Comparison of ENCODE assay signal across 12 cellular contexts in genomic region chr7:102978280-102978679, GRCh38.
DNase-seq lines count a peak whose midpoint lies in the region; ATAC-seq and TF ChIP-seq lines count a peak whose summit lies in the region.
"Had no signal": no experiment of that assay in that cellular context is flagged by ENCODE, and none has a peak within 500 bp of the region (broad histone marks: within the 10 kb centered on the region; RNA-seq: fewer than 3 reads in every experiment).

No MANE protein-coding gene starts in this region.

- DNase-seq in HT-29 (ENCODE audit: low spot score) = peak; percentile 61
- peak; percentile 18 for DNase-seq in amniotic stem cell (lab: John Stamatoyannopoulos, UW)
- peak; percentile 68 to 79 (median 69) for DNase-seq in right cardiac atrium
- DNase-seq in central memory CD4-positive, alpha-beta T cell = no peak
- no peak for DNase-seq in tibial nerve (ENCODE audit: low spot score in 2 of 2)
- no peak for DNase-seq in midbrain (lab: John Stamatoyannopoulos, UW)
- DNase-seq in NK-92 (lab: John Stamatoyannopoulos, UW; ENCODE audit: unreplicated experiment) = no peak
- DNase-seq: activated CD8-positive, alpha-beta T cell treated with anti-CD3 and anti-CD28 coated beads, Interleukin-2, amount 10 ng/mL, durations not matched to agents 7 days and 5 days; NCI-H187 treated with DMSO at 0.1 percent for 48 hours; nephron progenitor cell had no signal

- no peak for TF ChIP-seq POLR2A in tibial nerve (IDR thresholded peaks at IDR 0.05)

- H3K36me3 ChIP-seq in ACC112 (ENCODE audit: insufficient read depth, low read length) = no peaks in the 10 kb centered on the region
- H3K36me3 ChIP-seq in tibial nerve = no peaks in the 10 kb centered on the region
- H3K36me3 ChIP-seq: BLaER1 treated with 17β-estradiol and CSF1 and Interleukin-3, amounts not matched to agents 10 nM and 100 nM had no signal

- no peaks in the 10 kb centered on the region for H3K79me2 ChIP-seq in ACC112 (ENCODE audit: control insufficient read depth, insufficient read depth, low read length, unreplicated experiment)

- no peak for TF ChIP-seq EP300 in tibial nerve (IDR thresholded peaks at IDR 0.05)

- H3K9me3 ChIP-seq in right cardiac atrium (ENCODE audit: control insufficient read depth, low read length) = no peaks in the 10 kb centered on the region
- peaks cover 0 to 19% (median 0%) of the 10 kb centered on the region in 4 donors for H3K9me3 ChIP-seq in tibial nerve

- intact Hi-C loops in right cardiac atrium (cut with DNase I) = no loop called here

- no peaks in the 10 kb centered on the region for H3K27me3 ChIP-seq in ACC112 (ENCODE audit: insufficient read depth, low read length)
- H3K27me3 ChIP-seq in right cardiac atrium (ENCODE audit: control insufficient read depth, insufficient read depth) = no peaks in the 10 kb centered on the region
- no peaks in the 10 kb centered on the region for H3K27me3 ChIP-seq in tibial nerve
- H3K27me3 ChIP-seq: BLaER1 treated with 17β-estradiol and CSF1 and Interleukin-3, amounts not matched to agents 10 nM and 100 nM had no signal

- H3K4me3 ChIP-seq in ACC112 (ENCODE audit: low read depth, low read length) (no peak overlapping the region), right cardiac atrium (ENCODE audit: low read length) (no peak overlapping the region), tibial nerve (no peak overlapping the region)
- H3K4me3 ChIP-seq: BLaER1 treated with 17β-estradiol and CSF1 and Interleukin-3, amounts not matched to agents 10 nM and 100 nM had no signal

- H2AFZ ChIP-seq in ACC112 (ENCODE audit: low read length, unreplicated experiment) = no peak overlapping the region

- 71% methylated on average over 6 of the region's 6 CpGs for WGBS in right cardiac atrium
- WGBS in tibial nerve, 2 donors = 73 to 83% methylated on average over 6 of the region's 6 CpGs

- no peak for TF ChIP-seq CTCF in tibial nerve (IDR thresholded peaks at IDR 0.05)

- peaks cover 4% of the 10 kb centered on the region for H3K4me1 ChIP-seq in ACC112 (ENCODE audit: control insufficient read depth, insufficient read depth, low read length, unreplicated experiment)
- H3K4me1 ChIP-seq in right cardiac atrium (ENCODE audit: control insufficient read depth, insufficient read depth, low read length) = peaks cover 1% of the 10 kb centered on the region
- H3K4me1 ChIP-seq in tibial nerve = no peaks in the 10 kb centered on the region
- H3K4me1 ChIP-seq: BLaER1 treated with 17β-estradiol and CSF1 and Interleukin-3, amounts not matched to agents 10 nM and 100 nM had no signal

- no peak for ATAC-seq in right cardiac atrium
- ATAC-seq: activated CD8-positive, alpha-beta T cell treated with anti-CD3 and anti-CD28 coated beads, Interleukin-2, amount 10 ng/mL, durations not matched to agents 7 days and 5 days had no signal

- H3K27ac ChIP-seq in ACC112 (ENCODE audit: low read depth, low read length) (peak overlapping the region; percentile 50), right cardiac atrium (ENCODE audit: low read length) (no peak overlapping the region), tibial nerve (no peak overlapping the region)
- H3K27ac ChIP-seq: BLaER1 treated with 17β-estradiol and CSF1 and Interleukin-3, amounts not matched to agents 10 nM and 100 nM had no signal

Comparison
In these comparisons a context has a peak if more than half of its experiments do, and no peak if none do; other contexts are left out.
1. DNase-seq: peak in HT-29 (single experiment), amniotic stem cell (single experiment) and right cardiac atrium (3 of 3); none in central memory CD4-positive, alpha-beta T cell (single experiment), tibial nerve (0 of 2), midbrain (single experiment) and NK-92 (single experiment).